ENCODE assay signal across 8 cellular contexts in the genomic region with DNA sequence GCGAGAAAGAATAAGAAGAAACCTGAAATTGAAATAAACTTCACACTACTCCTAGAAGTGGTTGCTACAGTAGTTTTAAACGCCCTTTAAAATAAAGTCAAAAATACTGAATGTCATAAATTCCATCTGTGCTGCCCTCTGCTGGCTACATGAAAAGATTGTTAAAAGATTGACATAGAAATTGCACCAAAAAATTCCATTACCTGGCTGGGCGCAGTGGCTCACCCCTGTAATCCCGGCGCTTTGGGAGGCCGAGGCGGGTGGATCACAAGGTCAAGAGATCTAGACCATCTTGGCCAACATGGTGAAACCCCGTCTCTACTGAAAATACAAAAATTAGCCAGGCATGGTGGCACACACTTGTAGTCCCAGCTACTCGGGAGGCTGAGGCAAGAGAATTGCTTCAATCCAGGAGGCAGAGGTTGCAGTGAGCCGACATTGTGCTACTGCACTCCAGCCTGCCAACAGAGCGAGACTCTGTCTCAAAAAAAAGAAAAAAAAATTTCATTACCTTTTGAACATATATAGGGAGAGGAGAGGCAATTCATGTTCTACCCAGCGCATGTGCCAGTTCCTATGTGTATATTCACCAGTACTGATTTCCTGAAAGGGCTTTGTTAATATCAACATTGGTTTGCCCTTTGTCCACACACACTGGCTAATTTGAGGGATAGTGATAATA. TPM values are rescaled to one million over a fixed set of nuclear protein-coding genes. Genes with fewer than 3 reads are reported as not detected.
DNase-seq lines count a peak whose midpoint lies in the region; ATAC-seq and TF ChIP-seq lines count a peak whose summit lies in the region.

No MANE protein-coding gene starts in this region.

- H4K20me1 ChIP-seq in hepatocyte (ENCODE audit: insufficient read depth, poor library complexity, severe bottlenecking): no peaks in the 10 kb centered on the region

- peak overlapping the region; percentile 91 for H3K27ac Mint-ChIP-seq in activated naive CD4-positive, alpha-beta T cell treated with anti-CD3 and anti-CD28 coated beads, Interleukin-2, amount 50 U/mL, for 24 hours
- peak overlapping the region; percentile 96 for H3K27ac Mint-ChIP-seq in stimulated activated effector memory CD8-positive, alpha-beta T cell treated with anti-CD3 and anti-CD28 coated beads, Interleukin-12 subunit alpha, Interleukin-12 subunit beta, amount 100 ng/mL, for 72 hours

- H3K9me2 ChIP-seq in hepatocyte (replicated peaks; ENCODE audit: insufficient read depth): no peaks in the 10 kb centered on the region

- peaks cover 91% of the 10 kb centered on the region for H3K4me1 Mint-ChIP-seq in activated naive CD4-positive, alpha-beta T cell treated with anti-CD3 and anti-CD28 coated beads, Interleukin-2, amount 50 U/mL, for 24 hours
- H3K4me1 Mint-ChIP-seq in stimulated activated effector memory CD8-positive, alpha-beta T cell treated with anti-CD3 and anti-CD28 coated beads, Interleukin-12 subunit alpha, Interleukin-12 subunit beta, amount 100 ng/mL, for 72 hours: peaks cover 83% of the 10 kb centered on the region

- H3K27me3 Mint-ChIP-seq in activated naive CD4-positive, alpha-beta T cell treated with anti-CD3 and anti-CD28 coated beads, Interleukin-2, amount 50 U/mL, for 24 hours: no peaks in the 10 kb centered on the region

- H2AFZ ChIP-seq in hepatocyte: no peak overlapping the region

- H3K36me3 Mint-ChIP-seq in activated naive CD4-positive, alpha-beta T cell treated with anti-CD3 and anti-CD28 coated beads, Interleukin-2, amount 50 U/mL, for 24 hours: peaks cover 2% of the 10 kb centered on the region
- peaks cover 72% of the 10 kb centered on the region for H3K36me3 Mint-ChIP-seq in stimulated activated effector memory CD8-positive, alpha-beta T cell treated with anti-CD3 and anti-CD28 coated beads, Interleukin-12 subunit alpha, Interleukin-12 subunit beta, amount 100 ng/mL, for 72 hours

- no peak overlapping the region for H3K4me3 ChIP-seq in hepatocyte

- no peaks in the 10 kb centered on the region for H3K27me3 ChIP-seq in hepatocyte

- no peaks in the 10 kb centered on the region for H3K9me3 ChIP-seq in hepatocyte (ENCODE audit: low read depth)

- ATAC-seq in stimulated activated effector memory CD8-positive, alpha-beta T cell treated with anti-CD3 and anti-CD28 coated beads, Interleukin-12 subunit alpha, Interleukin-12 subunit beta, amount 100 ng/mL, for 72 hours: no peak
- ATAC-seq in esophagus mucosa: no peak

- H3K4me1 ChIP-seq in hepatocyte (ENCODE audit: insufficient read depth): no peaks in the 10 kb centered on the region

- no peaks in the 10 kb centered on the region for H3K36me3 ChIP-seq in hepatocyte (replicated peaks; ENCODE audit: insufficient read depth, low read depth)

- DNase-seq in NCI-H2227 (lab: John Stamatoyannopoulos, UW; ENCODE audit: unreplicated experiment) (peak; percentile 45), NCI-H2227 treated with DMSO at 0.1 percent for 48 hours (lab: John Stamatoyannopoulos, UW) (no peak), MV-4-11 (lab: John Stamatoyannopoulos, UW) (peak; percentile 14), hepatocyte (ENCODE audit: low spot score) (peak; percentile 66), KBM-7 (no peak)
- no peak for DNase-seq in stimulated activated effector memory CD8-positive, alpha-beta T cell treated with anti-CD3 and anti-CD28 coated beads, Interleukin-12 subunit alpha, Interleukin-12 subunit beta, amount 100 ng/mL, for 72 hours (ENCODE audit: low spot score in 2 of 2)

- H3K9me3 Mint-ChIP-seq in activated naive CD4-positive, alpha-beta T cell treated with anti-CD3 and anti-CD28 coated beads, Interleukin-2, amount 50 U/mL, for 24 hours: no peaks in the 10 kb centered on the region
- no peaks in the 10 kb centered on the region for H3K9me3 Mint-ChIP-seq in stimulated activated effector memory CD8-positive, alpha-beta T cell treated with anti-CD3 and anti-CD28 coated beads, Interleukin-12 subunit alpha, Interleukin-12 subunit beta, amount 100 ng/mL, for 72 hours

- in situ Hi-C loops in KBM-7 (cut with MboI; ENCODE audit: low pct_unique_long_range_greater_than_20kb, low sequenced_read_pairs): no loop called here

- H3K4me2 ChIP-seq in hepatocyte: no peak overlapping the region

- WGBS in hepatocyte (ENCODE audit: low lambda C conversion rate, missing lambda C conversion rate): 70% methylated on average over 12 of the region's 12 CpGs

- H3K4me3 Mint-ChIP-seq in activated naive CD4-positive, alpha-beta T cell treated with anti-CD3 and anti-CD28 coated beads, Interleukin-2, amount 50 U/mL, for 24 hours: peak overlapping the region; percentile 79
- peak overlapping the region; percentile 59 for H3K4me3 Mint-ChIP-seq in stimulated activated effector memory CD8-positive, alpha-beta T cell treated with anti-CD3 and anti-CD28 coated beads, Interleukin-12 subunit alpha, Interleukin-12 subunit beta, amount 100 ng/mL, for 72 hours

- TF ChIP-seq CTCF in hepatocyte (IDR thresholded peaks at IDR 0.05; ENCODE audit: poor library complexity): peak; percentile 69

- H3K27ac ChIP-seq in hepatocyte: peak overlapping the region; percentile 9

- peaks cover 81% of the 10 kb centered on the region for H3K79me2 ChIP-seq in hepatocyte

RNA-seq across cellular contexts. Expression of gene CYTH1, which starts 36.5 kb away (rescaled TPM):
- 37.5 and 44.4 TPM in 2 replicates for total RNA-seq in hepatocyte
- 38.5 and 47.6 TPM in 2 replicates for polyA plus RNA-seq in hepatocyte
- total RNA-seq in esophagus mucosa: 54.7 TPM

Comparison
In these comparisons a context has a peak if more than half of its experiments do, and no peak if none do; other contexts are left out.
1. DNase-seq: peak in NCI-H2227 (single experiment), MV-4-11 (single experiment) and hepatocyte (single experiment); none in NCI-H2227 treated with DMSO at 0.1 percent for 48 hours (single experiment), stimulated activated effector memory CD8-positive, alpha-beta T cell treated with anti-CD3 and anti-CD28 coated beads, Interleukin-12 subunit alpha, Interleukin-12 subunit beta, amount 100 ng/mL, for 72 hours (0 of 2) and KBM-7 (single experiment).